14 cellular contexts compared by ENCODE assay signal in the genomic region with DNA sequence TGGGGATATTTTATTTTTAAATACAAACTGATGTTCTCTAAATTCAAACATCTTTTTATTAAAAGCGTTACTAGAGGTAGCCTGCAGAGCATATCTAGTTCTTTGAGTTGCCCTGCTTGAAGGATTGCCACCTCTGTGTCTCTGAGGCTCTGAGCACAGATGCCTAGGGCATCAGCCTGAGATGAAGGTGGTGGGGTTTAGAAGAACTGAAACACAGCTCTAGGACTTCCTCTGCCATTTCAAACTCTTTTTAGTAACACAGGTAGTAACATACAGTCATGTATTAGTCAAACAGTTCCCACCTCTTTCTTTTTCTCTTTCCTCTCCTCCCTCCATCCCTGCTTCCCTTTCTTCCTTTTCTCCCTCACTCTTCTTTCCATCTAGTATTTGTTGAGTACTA. TPM values are rescaled to one million over a fixed set of nuclear protein-coding genes. Genes with fewer than 3 reads are reported as not detected.
A peak's percentile ranks its signal among the peaks of the same experiment; 100 is the strongest.
DNase-seq lines count a peak whose midpoint lies in the region; ATAC-seq, FAIRE-seq and TF ChIP-seq lines count a peak whose summit lies in the region.
"Had no signal": no experiment of that assay in that cellular context is flagged by ENCODE, and none has a peak within 500 bp of the region (broad histone marks: within the 10 kb centered on the region; RNA-seq: fewer than 3 reads in every experiment).

No MANE protein-coding gene starts in this region.

- H3K27me3 ChIP-seq in ovary, result no peaks in the 10 kb centered on the region
- H3K27me3 ChIP-seq: heart left ventricle, tibial nerve had no signal

- DNase-seq in GM12892 (ENCODE audit: insufficient read length), result no peak
- no peak for DNase-seq in CD1c-positive myeloid dendritic cell (ENCODE audit: extremely low spot score)
- DNase-seq in NCI-H345 treated with DMSO at 0.1 percent for 48 hours (lab: John Stamatoyannopoulos, UW; ENCODE audit: unreplicated experiment), result no peak
- DNase-seq in ovary, result no peak
- no peak for DNase-seq in DMS53 (lab: John Stamatoyannopoulos, UW)
- DNase-seq: activated CD4-positive, alpha-beta T cell treated with anti-CD3 and anti-CD28 coated beads, Interleukin-2, amount 50 U/mL, for 48 hours; effector CD4-positive, alpha-beta T cell; heart left ventricle; mesendoderm; NCI-H526 treated with DMSO at 0.1 percent for 48 hours had no signal

- TF ChIP-seq EP300 in ovary (IDR thresholded peaks at IDR 0.05), result no peak

- intact Hi-C loops in ovary (cut with DNase I), result no loop called here

- ATAC-seq in GM19372 (IDR thresholded peaks at IDR 0.05; ENCODE audit: low read depth, unreplicated experiment) (peak; percentile 69), HG02763 (IDR thresholded peaks at IDR 0.05; ENCODE audit: unreplicated experiment) (peak; percentile 88), HG03469 (IDR thresholded peaks at IDR 0.05; ENCODE audit: unreplicated experiment) (peak; percentile 91)
- ATAC-seq: heart left ventricle had no signal

- H3K4me1 ChIP-seq in ovary (ENCODE audit: insufficient read depth), result peaks cover 7% of the 10 kb centered on the region

- no peaks in the 10 kb centered on the region for H3K9me3 ChIP-seq in ovary
- H3K9me3 ChIP-seq: heart left ventricle, tibial nerve had no signal

- no peak for TF ChIP-seq CTCF in ovary (IDR thresholded peaks at IDR 0.05)

- no peak overlapping the region for H3K4me3 ChIP-seq in ovary
- H3K4me3 ChIP-seq: heart left ventricle, tibial nerve had no signal

- 84 to 91% (median 87%) methylated on average over 1 of the region's 1 CpG for WGBS in ovary, 3 donors

- H3K27ac ChIP-seq in ovary, result no peak overlapping the region
- H3K27ac ChIP-seq: heart left ventricle, tibial nerve had no signal

- H3K36me3 ChIP-seq in ovary, result no peaks in the 10 kb centered on the region

- TF ChIP-seq POLR2A in GM12892 (IDR thresholded peaks at IDR 0.05; ENCODE audit: low read depth, low read length) (no peak), ovary (IDR thresholded peaks at IDR 0.05) (no peak)

- FAIRE-seq in GM12892 (lab: Jason Lieb, UNC), result peak; percentile 65

RNA-seq across cellular contexts. Expression of a gene that starts 57.6 kb away (rescaled TPM):
- 8.8 TPM for polyA plus RNA-seq in GM12892 (2012; ENCODE audit: missing spikeins)
- 10 to 100 TPM; 21.0 to 53.4 (median 23.1) TPM for total RNA-seq in ovary
- polyA plus RNA-seq in ovary, result 10 to 100 TPM in 1 of 2 donors, 1 to 10 TPM in 1; 8.6 to 14.5 TPM
